In the genomic region with DNA sequence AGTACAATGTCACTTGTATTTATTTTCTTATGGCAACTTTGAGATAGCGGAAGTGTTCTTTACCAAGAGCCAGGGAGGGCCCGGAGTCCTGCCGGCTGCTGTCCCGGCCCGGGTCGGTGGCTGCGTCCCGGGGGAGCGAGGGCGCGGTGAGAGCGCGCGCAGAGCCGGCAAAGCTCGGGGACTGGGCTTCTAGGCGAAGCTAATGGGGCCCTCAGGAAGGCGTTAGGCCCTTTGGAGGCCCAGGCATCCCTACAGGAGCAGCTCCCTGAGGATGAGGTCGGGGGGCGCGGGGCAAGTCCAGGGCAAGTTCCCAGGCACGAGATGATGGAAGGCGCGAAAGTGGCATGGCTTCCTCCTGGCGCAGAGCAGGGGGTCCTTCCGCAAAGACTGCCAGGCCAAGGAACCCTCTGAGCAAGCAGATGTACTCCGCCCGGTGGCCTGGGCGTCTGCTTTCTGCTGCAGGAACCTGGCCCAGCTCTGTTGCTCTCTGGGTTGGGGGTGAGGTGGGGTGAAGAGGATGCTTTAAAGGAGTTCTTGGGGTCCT, we compare ENCODE assay signal across 12 cellular contexts.
DNase-seq lines count a peak whose midpoint lies in the region; ATAC-seq and TF ChIP-seq lines count a peak whose summit lies in the region.
"Had no signal": no experiment of that assay in that cellular context is flagged by ENCODE, and none has a peak within 500 bp of the region (broad histone marks: within the 10 kb centered on the region; RNA-seq: fewer than 3 reads in every experiment).

No MANE protein-coding gene starts in this region.

- H3K27ac ChIP-seq in rectal smooth muscle tissue (ENCODE audit: low read depth, low read length): peak overlapping the region; percentile 55
- H3K27ac ChIP-seq: BLaER1 treated with 17β-estradiol and CSF1 and Interleukin-3, amounts not matched to agents 10 nM and 100 nM had no signal

- ATAC-seq in HG02885 (IDR thresholded peaks at IDR 0.05; ENCODE audit: poor library complexity, unreplicated experiment): no peak
- ATAC-seq: stimulated activated effector memory CD8-positive, alpha-beta T cell treated with anti-CD3 and anti-CD28 coated beads, Interleukin-12 subunit alpha, Interleukin-12 subunit beta, amount 100 ng/mL, for 72 hours had no signal

- DNase-seq in astrocyte of the spinal cord (ENCODE audit: low read depth, low spot score) (peak; percentile 33), Ammon's horn (ENCODE audit: low spot score) (no peak), NCI-H2081 (lab: John Stamatoyannopoulos, UW) (no peak)
- DNase-seq in activated naive CD4-positive, alpha-beta T cell (lab: John Stamatoyannopoulos, UW): no peak
- DNase-seq: activated gamma-delta T cell treated with Interleukin-2 at 50 U/mL for 16 hours, MG63 had no signal

- H3K4me3 ChIP-seq in astrocyte of the spinal cord (ENCODE audit: low read depth, low read length): peak overlapping the region; percentile 99
- H3K4me3 ChIP-seq in iPS-15b (ENCODE audit: low read depth, low read length): peak overlapping the region; percentile 37
- H3K4me3 ChIP-seq in rectal smooth muscle tissue (ENCODE audit: low read length): peak overlapping the region; percentile 34
- H3K4me3 ChIP-seq: BLaER1 treated with 17β-estradiol and CSF1 and Interleukin-3, amounts not matched to agents 10 nM and 100 nM; MG63 had no signal

- H3K36me3 ChIP-seq in ES-I3 (ENCODE audit: insufficient read depth, low read length) (no peaks in the 10 kb centered on the region), iPS-15b (ENCODE audit: control insufficient read depth, insufficient read depth, low read length) (no peaks in the 10 kb centered on the region), rectal smooth muscle tissue (ENCODE audit: control insufficient read depth, insufficient read depth, low read length) (peaks cover 6% of the 10 kb centered on the region)
- H3K36me3 ChIP-seq: BLaER1 treated with 17β-estradiol and CSF1 and Interleukin-3, amounts not matched to agents 10 nM and 100 nM had no signal

- in situ Hi-C loops in astrocyte of the spinal cord (cut with HindIII; ENCODE audit: low sequenced_read_pairs): loop anchor here (25.0 kb wide), 1 partner anchor 1056 kb away; no protein-coding TSS in a partner anchor

- peak overlapping the region; percentile 35; the same call in 1 of the 2 replicates for H3K9ac ChIP-seq in ES-I3 (ENCODE audit: low read depth, low read length)
- H3K9ac ChIP-seq in iPS-15b (ENCODE audit: low read depth, low read length): no peak overlapping the region
- H3K9ac ChIP-seq in rectal smooth muscle tissue (ENCODE audit: low read length): no peak overlapping the region
- H3K9ac ChIP-seq: BLaER1 treated with 17β-estradiol and CSF1 and Interleukin-3, amounts not matched to agents 10 nM and 100 nM had no signal

- TF ChIP-seq CTCF in astrocyte of the spinal cord (IDR thresholded peaks at IDR 0.05; ENCODE audit: low read depth, low read length): no peak

- H3K4me1 ChIP-seq in ES-I3 (ENCODE audit: insufficient read depth, low read length) (peaks cover 24% of the 10 kb centered on the region), iPS-15b (ENCODE audit: control insufficient read depth, insufficient read depth, low read length) (peaks cover 23% of the 10 kb centered on the region), rectal smooth muscle tissue (ENCODE audit: control insufficient read depth, insufficient read depth, low read length) (peaks cover 6% of the 10 kb centered on the region)

- peaks cover 87% of the 10 kb centered on the region for H3K27me3 ChIP-seq in iPS-15b (ENCODE audit: control insufficient read depth, insufficient read depth, low read length)
- H3K27me3 ChIP-seq in rectal smooth muscle tissue (ENCODE audit: control insufficient read depth, insufficient read depth, low read length): no peaks in the 10 kb centered on the region
- H3K27me3 ChIP-seq: MG63 had no signal

- H3K9me3 ChIP-seq in ES-I3 (ENCODE audit: control insufficient read depth, insufficient read depth, low read length) (no peaks in the 10 kb centered on the region), iPS-15b (ENCODE audit: control insufficient read depth, insufficient read depth, low read length) (no peaks in the 10 kb centered on the region)
- H3K9me3 ChIP-seq: MG63 had no signal

Comparison
In these comparisons a context has a peak if more than half of its experiments do, and no peak if none do; other contexts are left out.
1. H3K4me3 ChIP-seq: peak in every context shown above with its lines; median percentile 99 in astrocyte of the spinal cord; 37 in iPS-15b; 34 in rectal smooth muscle tissue.